Comparison of ENCODE assay signal across 8 cellular contexts in the genomic region with DNA sequence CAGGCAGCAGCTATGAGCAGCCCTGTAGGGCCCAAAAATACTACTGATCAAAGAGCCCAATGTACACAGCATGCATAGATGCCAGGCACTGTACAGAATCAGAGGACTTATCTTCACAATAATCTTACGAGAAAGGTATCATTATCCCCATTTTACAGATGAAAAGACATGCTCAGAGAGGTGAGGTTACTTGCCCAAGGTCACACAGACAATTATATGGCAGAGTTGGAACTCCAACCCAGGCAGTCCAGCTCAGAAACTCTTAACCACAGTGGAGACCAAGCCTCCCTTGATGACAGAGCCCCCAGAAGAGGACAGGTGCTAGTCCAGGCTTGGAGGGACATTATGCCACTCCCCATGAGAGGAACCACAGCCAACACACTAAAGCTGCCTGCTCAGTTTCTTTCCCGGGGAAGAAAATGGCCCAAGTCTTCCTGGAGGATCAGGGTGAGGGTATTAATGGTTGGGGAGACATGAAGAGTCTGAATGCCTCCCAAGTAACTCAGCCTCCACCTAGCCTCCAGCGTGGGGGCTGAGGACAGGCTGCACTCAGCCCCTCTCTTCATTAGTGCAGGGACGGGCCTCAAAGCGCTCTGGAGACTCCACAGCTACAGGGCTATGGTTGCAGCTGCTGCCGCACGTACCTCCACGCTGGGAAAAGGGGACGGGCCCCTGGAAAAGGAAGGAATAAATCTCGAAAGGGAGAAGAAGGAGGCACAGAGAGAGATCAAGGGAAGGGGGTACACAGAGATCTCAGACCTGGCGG. TPM values are rescaled to one million over a fixed set of nuclear protein-coding genes. Genes with fewer than 3 reads are reported as not detected.
DNase-seq lines count a peak whose midpoint lies in the region; ATAC-seq, FAIRE-seq and TF ChIP-seq lines count a peak whose summit lies in the region.

No MANE protein-coding gene starts in this region.

- H3K4me3 Mint-ChIP-seq in brain, result peak overlapping the region; percentile 92 to 97 (median 94)
- H3K4me3 Mint-ChIP-seq in type B pancreatic cell, result peak overlapping the region; percentile 97

- H3K79me2 ChIP-seq in HepG2 (ENCODE audit: insufficient read depth, low read length), result no peaks in the 10 kb centered on the region

- peak overlapping the region; percentile 92 for H3K4me2 ChIP-seq in HepG2 (ENCODE audit: low read depth, low read length)

- no peak for FAIRE-seq in HepG2 (lab: Jason Lieb, UNC)

- H3K27ac Mint-ChIP-seq in brain (peak overlapping the region; percentile 66 to 95 (median 87)), type B pancreatic cell (peak overlapping the region; percentile 79)

- BruUV-seq in HepG2 (replicated peaks; lab: Mats Ljungman, UMichigan), result no TSS peak

- peaks cover 44% of the 10 kb centered on the region for H3K4me1 ChIP-seq in HepG2 (ENCODE audit: insufficient read depth, low read length)

- CTCF ChIA-PET in HepG2 (lab: Yijun Ruan, JAX; ENCODE audit: low intra/inter-chr PET ratio, low total read pairs), result no interaction called here

- H3K36me3 ChIP-seq in HepG2 (replicated peaks in 1 of 2; ENCODE audit: control insufficient read depth in 1 of 2, insufficient read depth in 2 of 2, low read length in 2 of 2), result peaks cover 7 to 26% of the 10 kb centered on the region in 2 experiments

- 5% methylated on average over 11 of the region's 11 CpGs for WGBS in HepG2 (ENCODE audit: low lambda C conversion rate)

- H3K27ac ChIP-seq in HepG2 (ENCODE audit: extremely low read length, insufficient read depth, low read length), result no peak overlapping the region

- H3K4me3 ChIP-seq in HepG2 (replicated peaks in 1 of 3; ENCODE audit: insufficient read depth in 1 of 3, low read depth in 2 of 3, low read length in 3 of 3), result peak overlapping the region; percentile 75 to 88 (median 85)

- POLR2A ChIA-PET in HepG2 (lab: Yijun Ruan, JAX), result interaction anchor here (0.7 to 1.5 kb wide), 4 partner anchors 20 to 154 kb away, joined by 3 read pairs; a partner anchor contains a TSS

- peaks cover 46% of the 10 kb centered on the region for H3K4me1 Mint-ChIP-seq in brain
- H3K4me1 Mint-ChIP-seq in type B pancreatic cell (ENCODE audit: unreplicated experiment), result peaks cover 26% of the 10 kb centered on the region

- DNase-seq in COLO668 (lab: John Stamatoyannopoulos, UW; ENCODE audit: unreplicated experiment), result peak; percentile 8
- DNase-seq in KBM-7, result peak; percentile 25
- no peak for DNase-seq in HepG2 (ENCODE audit: low spot score)
- no peak for DNase-seq in type B pancreatic cell (ENCODE audit: extremely low spot score, unreplicated experiment)

- no peak for TF ChIP-seq POLR2A in HepG2 (IDR thresholded peaks at IDR 0.05; ENCODE audit: insufficient read depth in 1 of 2, low read depth in 2 of 2, low read length in 2 of 2)

- TF ChIP-seq EP300 in HepG2 (IDR thresholded peaks at IDR 0.05; ENCODE audit: low read depth in 2 of 2, low read length in 2 of 2), result no peak
- TF ChIP-seq EP300 in HepG2 (CRISPR knock-in tag; IDR thresholded peaks at IDR 0.05; ENCODE audit: borderline replicate concordance), result no peak

- no peaks in the 10 kb centered on the region for H4K20me1 ChIP-seq in HepG2 (ENCODE audit: insufficient read depth, low read length)

- H3K9me3 Mint-ChIP-seq in brain (peaks cover 0 to 4% (median 0%) of the 10 kb centered on the region in 5 experiments), type B pancreatic cell (no peaks in the 10 kb centered on the region)

- intact Hi-C loops in HepG2 (cut with micrococcal nuclease; ENCODE audit: unreplicated experiment), result no loop called here

- peaks cover 28% of the 10 kb centered on the region for H3K36me3 Mint-ChIP-seq in brain
- peaks cover 19% of the 10 kb centered on the region for H3K36me3 Mint-ChIP-seq in type B pancreatic cell

- H2AFZ ChIP-seq in HepG2 (ENCODE audit: low read length), result peak overlapping the region; percentile 66

- TF ChIP-seq CTCF in brain (conservative IDR thresholded peaks at IDR 0.05) (no peak), HepG2 (CRISPR knock-in tag; IDR thresholded peaks at IDR 0.05) (no peak), type B pancreatic cell (conservative IDR thresholded peaks at IDR 0.05) (no peak)

- in situ Hi-C loops in KBM-7 (cut with MboI; ENCODE audit: low pct_unique_long_range_greater_than_20kb, low sequenced_read_pairs), result no loop called here
- in situ Hi-C loops in HepG2 (cut with HindIII; ENCODE audit: extremely low pct_ligation_motif_present, low pct_unique_long_range_greater_than_20kb), result no loop called here

- peak overlapping the region; percentile 74; the same call in 1 of the 2 replicates for H3K9ac ChIP-seq in HepG2 (ENCODE audit: insufficient read depth, low read depth, low read length)

- H3K27me3 ChIP-seq in HepG2 (ENCODE audit: control insufficient read depth in 1 of 2, insufficient read depth in 2 of 2, low read length in 2 of 2), result no peaks in the 10 kb centered on the region

- H3K27me3 Mint-ChIP-seq in brain, result peaks cover 7% of the 10 kb centered on the region
- H3K27me3 Mint-ChIP-seq in type B pancreatic cell, result no peaks in the 10 kb centered on the region

- ATAC-seq in HepG2, result peak; percentile 47
- no peak for ATAC-seq in GM21528 (IDR thresholded peaks at IDR 0.05; ENCODE audit: low FRiP score, unreplicated experiment)
- ATAC-seq in GM18907 (IDR thresholded peaks at IDR 0.05; ENCODE audit: unreplicated experiment), result no peak
- no peak for ATAC-seq in HG02840 (IDR thresholded peaks at IDR 0.05; ENCODE audit: low FRiP score, unreplicated experiment)

- TF ChIP-seq RAD21 in HepG2 (CRISPR knock-in tag; IDR thresholded peaks at IDR 0.05), result no peak

- no peaks in the 10 kb centered on the region for H3K9me3 ChIP-seq in HepG2 (ENCODE audit: low read length)

RNA-seq across cellular contexts. Expression of a gene that starts 0.8 kb away (rescaled TPM):
- polyA plus RNA-seq in brain (ENCODE audit: insufficient read depth, low read depth, low replicate concordance), result 26.8 TPM
- 7.8 and 10.4 TPM in 2 replicates for total RNA-seq in HepG2 (2016; rRNA removed; fragmentation: Illumina TruSeq; extraction: Trizol)
- total RNA-seq in HepG2 (2016; cell fraction: cytosol; rRNA removed; fragmentation: Illumina TruSeq; extraction: Trizol; ENCODE audit: low read depth), result 5.0 and 5.9 TPM in 2 replicates
- total RNA-seq in HepG2 (2016; cell fraction: insoluble cytoplasmic fraction; rRNA removed; fragmentation: Illumina TruSeq; extraction: Trizol), result 8.0 and 10.9 TPM in 2 replicates
- 7.4 and 9.1 TPM in 2 replicates for total RNA-seq in HepG2 (2016; cell fraction: membrane; rRNA removed; fragmentation: Illumina TruSeq; extraction: Trizol)
- 9.3 and 10.1 TPM in 2 replicates for total RNA-seq in HepG2 (2016; cell fraction: nucleus; rRNA removed; fragmentation: Illumina TruSeq; extraction: Trizol)
- polyA plus RNA-seq in HepG2 (2011; rRNA removed), result 57.6 and 63.1 TPM in 2 replicates
- 25.1 and 34.9 TPM in 2 replicates for polyA plus RNA-seq in HepG2 (2011; cell fraction: cytosol; rRNA removed)
- polyA plus RNA-seq in HepG2 (2011; cell fraction: nucleus; rRNA removed), result 72.7 and 85.1 TPM in 2 replicates
- 7.3 and 9.0 TPM in 2 replicates for polyA plus RNA-seq in HepG2 (2012)
- 6.0 and 6.7 TPM in 2 replicates for polyA plus RNA-seq in HepG2 (2016; cell fraction: cytosol; fragmentation: Illumina TruSeq; extraction: Trizol; ENCODE audit: low read depth)
- polyA plus RNA-seq in HepG2 (2016; cell fraction: insoluble cytoplasmic fraction; fragmentation: Illumina TruSeq; extraction: Trizol; ENCODE audit: low read depth), result 12.0 and 13.5 TPM in 2 replicates
- polyA plus RNA-seq in HepG2 (2016; cell fraction: membrane; fragmentation: Illumina TruSeq; extraction: Trizol; ENCODE audit: low read depth), result 9.2 and 10.9 TPM in 2 replicates
- 18.0 and 19.4 TPM in 2 replicates for polyA plus RNA-seq in HepG2 (2016; cell fraction: nucleus; fragmentation: Illumina TruSeq; extraction: Trizol; ENCODE audit: insufficient read depth, low read depth)
- 33.6 and 62.8 TPM in 2 replicates for polyA minus RNA-seq in HepG2 (2011; rRNA and poly(A)+ RNA removed; ENCODE audit: low replicate concordance)
- polyA minus RNA-seq in HepG2 (2011; cell fraction: cytosol; rRNA and poly(A)+ RNA removed), result 6.5 and 12.7 TPM in 2 replicates
- polyA minus RNA-seq in HepG2 (2011; cell fraction: nucleus; rRNA and poly(A)+ RNA removed), result 30.0 and 33.3 TPM in 2 replicates
- 40.2 and 52.2 TPM in 2 replicates for total RNA-seq in type B pancreatic cell (ENCODE audit: low replicate concordance)

RNA-seq across cellular contexts. Expression of a gene that starts 19.7 kb away (rescaled TPM):
- polyA plus RNA-seq in brain (ENCODE audit: insufficient read depth, low read depth, low replicate concordance) (76.9 TPM), HepG2 (2011; rRNA removed) (23.5 and 31.7 TPM in 2 replicates)
- total RNA-seq in HepG2 (2016; rRNA removed; fragmentation: Illumina TruSeq; extraction: Trizol) (26.6 and 42.6 TPM in 2 replicates), type B pancreatic cell (ENCODE audit: low replicate concordance) (66.1 and 75.0 TPM in 2 replicates)
- total RNA-seq in HepG2 (2016; cell fraction: cytosol; rRNA removed; fragmentation: Illumina TruSeq; extraction: Trizol; ENCODE audit: low read depth), result 13.9 and 14.3 TPM in 2 replicates
- 23.4 and 47.4 TPM in 2 replicates for total RNA-seq in HepG2 (2016; cell fraction: insoluble cytoplasmic fraction; rRNA removed; fragmentation: Illumina TruSeq; extraction: Trizol)
- total RNA-seq in HepG2 (2016; cell fraction: membrane; rRNA removed; fragmentation: Illumina TruSeq; extraction: Trizol), result 32.6 and 37.9 TPM in 2 replicates
- total RNA-seq in HepG2 (2016; cell fraction: nucleus; rRNA removed; fragmentation: Illumina TruSeq; extraction: Trizol), result 34.6 and 36.1 TPM in 2 replicates
- 29.9 and 34.2 TPM in 2 replicates for polyA plus RNA-seq in HepG2 (2011; cell fraction: cytosol; rRNA removed)
- polyA plus RNA-seq in HepG2 (2011; cell fraction: nucleus; rRNA removed), result 62.5 and 62.8 TPM in 2 replicates
- 58.2 and 68.5 TPM in 2 replicates for polyA plus RNA-seq in HepG2 (2012)
- 17.4 and 20.1 TPM in 2 replicates for polyA plus RNA-seq in HepG2 (2016; cell fraction: cytosol; fragmentation: Illumina TruSeq; extraction: Trizol; ENCODE audit: low read depth)
- 27.8 and 30.3 TPM in 2 replicates for polyA plus RNA-seq in HepG2 (2016; cell fraction: insoluble cytoplasmic fraction; fragmentation: Illumina TruSeq; extraction: Trizol; ENCODE audit: low read depth)
- 34.6 and 35.4 TPM in 2 replicates for polyA plus RNA-seq in HepG2 (2016; cell fraction: membrane; fragmentation: Illumina TruSeq; extraction: Trizol; ENCODE audit: low read depth)
- 62.4 and 64.1 TPM in 2 replicates for polyA plus RNA-seq in HepG2 (2016; cell fraction: nucleus; fragmentation: Illumina TruSeq; extraction: Trizol; ENCODE audit: insufficient read depth, low read depth)
- polyA minus RNA-seq in HepG2 (2011; rRNA and poly(A)+ RNA removed; ENCODE audit: low replicate concordance), result 43.4 and 53.5 TPM in 2 replicates
- polyA minus RNA-seq in HepG2 (2011; cell fraction: cytosol; rRNA and poly(A)+ RNA removed), result 22.6 and 26.6 TPM in 2 replicates
- polyA minus RNA-seq in HepG2 (2011; cell fraction: nucleus; rRNA and poly(A)+ RNA removed), result 19.8 and 27.0 TPM in 2 replicates

RNA-seq across cellular contexts. Expression of a gene that starts 25.1 kb away (rescaled TPM):
- polyA plus RNA-seq in brain (ENCODE audit: insufficient read depth, low read depth, low replicate concordance) (570 TPM), HepG2 (2011; rRNA removed) (60.9 and 86.5 TPM in 2 replicates)
- total RNA-seq in HepG2 (2016; rRNA removed; fragmentation: Illumina TruSeq; extraction: Trizol) (15.4 and 16.9 TPM in 2 replicates), type B pancreatic cell (ENCODE audit: low replicate concordance) (7.1 and 12.6 TPM in 2 replicates)
- 1.9 and 2.3 TPM in 2 replicates for total RNA-seq in HepG2 (2016; cell fraction: cytosol; rRNA removed; fragmentation: Illumina TruSeq; extraction: Trizol; ENCODE audit: low read depth)
- 14.8 and 19.1 TPM in 2 replicates for total RNA-seq in HepG2 (2016; cell fraction: insoluble cytoplasmic fraction; rRNA removed; fragmentation: Illumina TruSeq; extraction: Trizol)
- total RNA-seq in HepG2 (2016; cell fraction: membrane; rRNA removed; fragmentation: Illumina TruSeq; extraction: Trizol), result 3.6 and 4.1 TPM in 2 replicates
- total RNA-seq in HepG2 (2016; cell fraction: nucleus; rRNA removed; fragmentation: Illumina TruSeq; extraction: Trizol), result 5.5 and 6.5 TPM in 2 replicates
- 88.3 and 89.2 TPM in 2 replicates for polyA plus RNA-seq in HepG2 (2011; cell fraction: cytosol; rRNA removed)
- 58.5 and 80.1 TPM in 2 replicates for polyA plus RNA-seq in HepG2 (2011; cell fraction: nucleus; rRNA removed)
- 60.0 and 69.4 TPM in 2 replicates for polyA plus RNA-seq in HepG2 (2012)
- 2.0 and 2.3 TPM in 2 replicates for polyA plus RNA-seq in HepG2 (2016; cell fraction: cytosol; fragmentation: Illumina TruSeq; extraction: Trizol; ENCODE audit: low read depth)
- 19.5 and 24.0 TPM in 2 replicates for polyA plus RNA-seq in HepG2 (2016; cell fraction: insoluble cytoplasmic fraction; fragmentation: Illumina TruSeq; extraction: Trizol; ENCODE audit: low read depth)
- 2.4 and 2.9 TPM in 2 replicates for polyA plus RNA-seq in HepG2 (2016; cell fraction: membrane; fragmentation: Illumina TruSeq; extraction: Trizol; ENCODE audit: low read depth)
- polyA plus RNA-seq in HepG2 (2016; cell fraction: nucleus; fragmentation: Illumina TruSeq; extraction: Trizol; ENCODE audit: insufficient read depth, low read depth), result 7.6 and 8.5 TPM in 2 replicates
- polyA minus RNA-seq in HepG2 (2011; rRNA and poly(A)+ RNA removed; ENCODE audit: low replicate concordance), result 18.8 and 112 TPM in 2 replicates
- polyA minus RNA-seq in HepG2 (2011; cell fraction: cytosol; rRNA and poly(A)+ RNA removed), result 37.7 and 51.5 TPM in 2 replicates
- 11.8 and 17.7 TPM in 2 replicates for polyA minus RNA-seq in HepG2 (2011; cell fraction: nucleus; rRNA and poly(A)+ RNA removed)

RNA-seq across cellular contexts. Expression of a gene that starts 45.5 kb away (rescaled TPM):
- polyA plus RNA-seq in brain (ENCODE audit: insufficient read depth, low read depth, low replicate concordance) (not detected), HepG2 (2011; rRNA removed) (0.01 TPM in 1 of 2 replicates, not detected in the other)
- total RNA-seq in HepG2 (2016; rRNA removed; fragmentation: Illumina TruSeq; extraction: Trizol) (not detected in 2 replicates), type B pancreatic cell (ENCODE audit: low replicate concordance) (1.0 and 1.2 TPM in 2 replicates)
- not detected in 2 replicates for total RNA-seq in HepG2 (2016; cell fraction: cytosol; rRNA removed; fragmentation: Illumina TruSeq; extraction: Trizol; ENCODE audit: low read depth)
- total RNA-seq in HepG2 (2016; cell fraction: insoluble cytoplasmic fraction; rRNA removed; fragmentation: Illumina TruSeq; extraction: Trizol), result not detected in 2 replicates
- total RNA-seq in HepG2 (2016; cell fraction: membrane; rRNA removed; fragmentation: Illumina TruSeq; extraction: Trizol), result not detected in 2 replicates
- total RNA-seq in HepG2 (2016; cell fraction: nucleus; rRNA removed; fragmentation: Illumina TruSeq; extraction: Trizol), result not detected in 2 replicates
- polyA plus RNA-seq in HepG2 (2011; cell fraction: cytosol; rRNA removed), result not detected in 2 replicates
- 0.10 TPM in 1 of 2 replicates, not detected in the other for polyA plus RNA-seq in HepG2 (2011; cell fraction: nucleus; rRNA removed)
- 0.07 TPM in 1 of 2 replicates, not detected in the other for polyA plus RNA-seq in HepG2 (2012)
- polyA plus RNA-seq in HepG2 (2016; cell fraction: cytosol; fragmentation: Illumina TruSeq; extraction: Trizol; ENCODE audit: low read depth), result not detected in 2 replicates
- polyA plus RNA-seq in HepG2 (2016; cell fraction: insoluble cytoplasmic fraction; fragmentation: Illumina TruSeq; extraction: Trizol; ENCODE audit: low read depth), result not detected in 2 replicates
- not detected in 2 replicates for polyA plus RNA-seq in HepG2 (2016; cell fraction: membrane; fragmentation: Illumina TruSeq; extraction: Trizol; ENCODE audit: low read depth)
- not detected in 2 replicates for polyA plus RNA-seq in HepG2 (2016; cell fraction: nucleus; fragmentation: Illumina TruSeq; extraction: Trizol; ENCODE audit: insufficient read depth, low read depth)
- polyA minus RNA-seq in HepG2 (2011; rRNA and poly(A)+ RNA removed; ENCODE audit: low replicate concordance), result 0.30 TPM in 1 of 2 replicates, not detected in the other
- not detected in 2 replicates for polyA minus RNA-seq in HepG2 (2011; cell fraction: cytosol; rRNA and poly(A)+ RNA removed)
- polyA minus RNA-seq in HepG2 (2011; cell fraction: nucleus; rRNA and poly(A)+ RNA removed), result not detected in 2 replicates

RNA-seq across cellular contexts. Expression of a gene that starts 47.2 kb away (rescaled TPM):
- polyA plus RNA-seq in brain (ENCODE audit: insufficient read depth, low read depth, low replicate concordance) (60.3 TPM), HepG2 (2011; rRNA removed) (28.2 and 41.4 TPM in 2 replicates)
- total RNA-seq in HepG2 (2016; rRNA removed; fragmentation: Illumina TruSeq; extraction: Trizol) (98.0 and 105 TPM in 2 replicates), type B pancreatic cell (ENCODE audit: low replicate concordance) (30.9 and 88.3 TPM in 2 replicates)
- total RNA-seq in HepG2 (2016; cell fraction: cytosol; rRNA removed; fragmentation: Illumina TruSeq; extraction: Trizol; ENCODE audit: low read depth), result 14.6 and 16.2 TPM in 2 replicates
- 98.5 and 112 TPM in 2 replicates for total RNA-seq in HepG2 (2016; cell fraction: insoluble cytoplasmic fraction; rRNA removed; fragmentation: Illumina TruSeq; extraction: Trizol)
- total RNA-seq in HepG2 (2016; cell fraction: membrane; rRNA removed; fragmentation: Illumina TruSeq; extraction: Trizol), result 35.4 and 39.1 TPM in 2 replicates
- 89.1 and 95.8 TPM in 2 replicates for total RNA-seq in HepG2 (2016; cell fraction: nucleus; rRNA removed; fragmentation: Illumina TruSeq; extraction: Trizol)
- polyA plus RNA-seq in HepG2 (2011; cell fraction: cytosol; rRNA removed), result 22.7 and 32.5 TPM in 2 replicates
- 69.4 and 110 TPM in 2 replicates for polyA plus RNA-seq in HepG2 (2011; cell fraction: nucleus; rRNA removed)
- 16.1 and 27.4 TPM in 2 replicates for polyA plus RNA-seq in HepG2 (2012)
- 9.9 and 10.2 TPM in 2 replicates for polyA plus RNA-seq in HepG2 (2016; cell fraction: cytosol; fragmentation: Illumina TruSeq; extraction: Trizol; ENCODE audit: low read depth)
- 92.8 and 96.1 TPM in 2 replicates for polyA plus RNA-seq in HepG2 (2016; cell fraction: insoluble cytoplasmic fraction; fragmentation: Illumina TruSeq; extraction: Trizol; ENCODE audit: low read depth)
- 20.0 and 23.8 TPM in 2 replicates for polyA plus RNA-seq in HepG2 (2016; cell fraction: membrane; fragmentation: Illumina TruSeq; extraction: Trizol; ENCODE audit: low read depth)
- 145 and 148 TPM in 2 replicates for polyA plus RNA-seq in HepG2 (2016; cell fraction: nucleus; fragmentation: Illumina TruSeq; extraction: Trizol; ENCODE audit: insufficient read depth, low read depth)
- polyA minus RNA-seq in HepG2 (2011; rRNA and poly(A)+ RNA removed; ENCODE audit: low replicate concordance), result 67.2 and 287 TPM in 2 replicates
- 18.6 and 22.3 TPM in 2 replicates for polyA minus RNA-seq in HepG2 (2011; cell fraction: cytosol; rRNA and poly(A)+ RNA removed)
- polyA minus RNA-seq in HepG2 (2011; cell fraction: nucleus; rRNA and poly(A)+ RNA removed), result 59.9 and 64.0 TPM in 2 replicates

Comparison
In these comparisons a context has a peak if more than half of its experiments do, and no peak if none do; other contexts are left out.
1. DNase-seq: peak in COLO668 (single experiment) and KBM-7 (single experiment); none in HepG2 (single experiment) and type B pancreatic cell (single experiment).